ENCODE assay signal across 19 cellular contexts in the genomic region with DNA sequence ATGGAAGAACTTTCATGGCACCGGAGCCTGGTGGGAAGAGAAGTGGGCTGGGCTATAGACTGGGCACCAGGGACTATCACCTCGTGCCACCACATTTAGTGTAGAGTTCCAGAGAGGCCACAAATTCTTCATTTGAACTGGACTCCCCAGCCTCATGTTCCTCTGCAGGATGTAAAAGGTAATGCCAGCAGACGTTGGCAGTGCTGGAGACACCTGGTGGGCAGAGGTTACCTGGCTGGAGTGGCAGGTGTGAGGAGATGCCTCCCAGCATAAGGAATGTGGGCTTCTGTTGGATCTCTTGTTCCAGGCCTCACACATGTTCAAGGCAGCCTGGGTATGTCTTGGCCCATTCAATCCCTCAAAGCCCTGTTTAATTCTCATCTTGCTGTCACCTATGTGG. TPM values are rescaled to one million over a fixed set of nuclear protein-coding genes. Genes with fewer than 3 reads are reported as not detected.
DNase-seq lines count a peak whose midpoint lies in the region; ATAC-seq and TF ChIP-seq lines count a peak whose summit lies in the region.
"Had no signal": no experiment of that assay in that cellular context is flagged by ENCODE, and none has a peak within 500 bp of the region (broad histone marks: within the 10 kb centered on the region; RNA-seq: fewer than 3 reads in every experiment).

No MANE protein-coding gene starts in this region.

- H2AFZ ChIP-seq in OCI-LY1 (ENCODE audit: low read length): no peak overlapping the region

- H4K20me1 ChIP-seq in OCI-LY1 (ENCODE audit: insufficient read depth, low read length): no peaks in the 10 kb centered on the region

- H3K4me1 ChIP-seq in OCI-LY1 (ENCODE audit: insufficient read depth, low read length, severe bottlenecking) (peaks cover 49% of the 10 kb centered on the region), foreskin keratinocyte (peaks cover 8% of the 10 kb centered on the region), Peyer's patch (peaks cover 0 to 14% (median 0%) of the 10 kb centered on the region in 4 donors)
- H3K4me1 ChIP-seq: SJCRH30 had no signal

- no peak overlapping the region for H3K4me2 ChIP-seq in OCI-LY1 (ENCODE audit: low read length)

- no peaks in the 10 kb centered on the region for H3K9me2 ChIP-seq in OCI-LY1 (ENCODE audit: low read depth, low read length)

- H3K27ac ChIP-seq in C4-2B: no peak overlapping the region
- H3K27ac ChIP-seq in OCI-LY1 (ENCODE audit: low read depth, low read length, poor library complexity, severe bottlenecking): peak overlapping the region; percentile 45
- no peak overlapping the region for H3K27ac ChIP-seq in foreskin keratinocyte
- H3K27ac ChIP-seq in Peyer's patch: no peak overlapping the region
- no peak overlapping the region for H3K27ac ChIP-seq in WERI-Rb-1
- H3K27ac ChIP-seq: HL-60, SJCRH30 had no signal

- H3K27me3 ChIP-seq in OCI-LY1 (ENCODE audit: insufficient read depth, low read length) (no peaks in the 10 kb centered on the region), foreskin keratinocyte (no peaks in the 10 kb centered on the region), Peyer's patch (no peaks in the 10 kb centered on the region), WERI-Rb-1 (ENCODE audit: insufficient read depth, low read depth, severe bottlenecking) (no peaks in the 10 kb centered on the region)
- H3K27me3 ChIP-seq: SJCRH30 had no signal

- no peaks in the 10 kb centered on the region for H3K9me3 ChIP-seq in OCI-LY1 (ENCODE audit: low read length)
- H3K9me3 ChIP-seq in Peyer's patch: no peaks in the 10 kb centered on the region
- H3K9me3 ChIP-seq in WERI-Rb-1 (ENCODE audit: severe bottlenecking): no peaks in the 10 kb centered on the region
- H3K9me3 ChIP-seq: SJCRH30 had no signal

- H3K9ac ChIP-seq in OCI-LY1 (ENCODE audit: low read length): no peak overlapping the region

- ATAC-seq in foreskin keratinocyte (peak; percentile 30), HG02623 (IDR thresholded peaks at IDR 0.05; ENCODE audit: unreplicated experiment) (no peak)

- no peaks in the 10 kb centered on the region for H3F3A ChIP-seq in OCI-LY1 (ENCODE audit: insufficient read depth, low read length)

- DNase-seq in foreskin keratinocyte: no peak
- DNase-seq in Peyer's patch: no peak
- DNase-seq in OCI-M2 (lab: John Stamatoyannopoulos, UW; ENCODE audit: unreplicated experiment): no peak
- no peak for DNase-seq in WERI-Rb-1
- DNase-seq: Calu3; CD4-positive, alpha-beta T cell; DND-41; NCI-H1417 treated with DMSO at 0.1 percent for 48 hours; NCI-H2029 treated with DMSO at 0.1 percent for 48 hours; NCI-H524; OCI-M1; SJCRH30; T-helper 2 cell had no signal

- TF ChIP-seq POLR2A in Peyer's patch (IDR thresholded peaks at IDR 0.05): no peak

- peaks cover 34% of the 10 kb centered on the region for H3K79me2 ChIP-seq in OCI-LY1 (ENCODE audit: insufficient read depth, low read length)

- H3K36me3 ChIP-seq in OCI-LY1 (ENCODE audit: insufficient read depth, low read length) (peaks cover 86% of the 10 kb centered on the region), Peyer's patch (peaks cover 0 to 29% (median 0%) of the 10 kb centered on the region in 3 donors), WERI-Rb-1 (peaks cover 4% of the 10 kb centered on the region)
- H3K36me3 ChIP-seq: SJCRH30 had no signal

- H3K4me3 ChIP-seq in OCI-LY1 (ENCODE audit: low read depth, low read length, poor library complexity, severe bottlenecking) (no peak overlapping the region), Peyer's patch (no peak overlapping the region), WERI-Rb-1 (ENCODE audit: low read depth, low read length) (no peak overlapping the region)
- H3K4me3 ChIP-seq: SJCRH30 had no signal

- peak; percentile 25; the same call in 1 of the 2 replicates for TF ChIP-seq CTCF in C4-2B (conservative IDR thresholded peaks at IDR 0.05)
- TF ChIP-seq CTCF in GM12873 (IDR thresholded peaks at IDR 0.05; ENCODE audit: insufficient read depth, low read depth, low read length, missing control alignments): peak; percentile 10
- TF ChIP-seq CTCF in OCI-LY1 (IDR thresholded peaks at IDR 0.05; ENCODE audit: low read length): peak; percentile 8; the same call in 1 of the 2 replicates
- TF ChIP-seq CTCF in foreskin keratinocyte (conservative IDR thresholded peaks at IDR 0.05): peak; percentile 17
- peak in 2 of 6 experiments; percentile 11 to 23 for TF ChIP-seq CTCF in Peyer's patch (IDR thresholded peaks at IDR 0.05)
- no peak for TF ChIP-seq CTCF in WERI-Rb-1 (IDR thresholded peaks at IDR 0.05; ENCODE audit: low read depth, low read length)

RNA-seq across cellular contexts. Expression of a gene that starts 35.2 kb away (rescaled TPM):
- total RNA-seq in foreskin keratinocyte (not detected in 2 replicates), Peyer's patch (not detected)
- not detected in 2 replicates for polyA plus RNA-seq in foreskin keratinocyte
- total RNA-seq: Calu3; CD4-positive, alpha-beta T cell; H4; SJCRH30 had no signal

RNA-seq across cellular contexts. Expression of a gene that starts 51.3 kb away (rescaled TPM):
- total RNA-seq in foreskin keratinocyte (not detected in 2 replicates), Peyer's patch (not detected)
- polyA plus RNA-seq in foreskin keratinocyte: not detected in 2 replicates
- total RNA-seq: Calu3; CD4-positive, alpha-beta T cell; H4; SJCRH30 had no signal
